ENCODE assay signal across 34 cellular contexts in the genomic region with DNA sequence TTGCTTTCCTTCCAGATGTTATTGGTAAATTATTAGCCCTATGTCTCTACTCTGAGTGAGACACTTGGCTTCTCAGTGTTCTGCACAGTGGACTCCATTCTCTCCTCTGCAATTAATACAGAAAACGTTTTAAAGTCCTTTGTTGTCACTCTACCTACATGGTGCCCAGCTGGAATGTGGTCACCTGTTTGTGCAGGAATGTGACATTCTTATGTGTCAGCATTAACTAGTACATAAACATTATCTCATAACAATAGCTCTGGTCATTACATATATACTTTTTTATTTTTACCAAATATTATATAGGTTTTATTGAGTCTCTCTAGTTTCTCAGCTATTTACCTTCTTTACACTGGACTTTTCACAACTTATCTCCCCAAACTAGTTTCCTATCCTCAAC.
"Had no signal": no experiment of that assay in that cellular context is flagged by ENCODE, and none has a peak within 500 bp of the region (broad histone marks: within the 10 kb centered on the region; RNA-seq: fewer than 3 reads in every experiment).

No MANE protein-coding gene starts in this region.

- H3K4me1 Mint-ChIP-seq: activated CD4-positive, alpha-beta T cell treated with anti-CD3 and anti-CD28 coated beads, Interleukin-2, amount 10 ng/mL, durations not matched to agents 24 days and 14 days; activated naive CD4-positive, alpha-beta T cell treated with anti-CD3 and anti-CD28 coated beads, Interleukin-2, amount 10 ng/mL, durations not matched to agents 7 days and 5 days had no signal

- ATAC-seq: activated CD8-positive, alpha-beta T cell treated with anti-CD3 and anti-CD28 coated beads for 36 hours; activated naive CD8-positive, alpha-beta T cell treated with anti-CD3 and anti-CD28 coated beads, Interleukin-2, amount 50 U/mL, for 24 hours; PC-3 had no signal

- H3K27me3 Mint-ChIP-seq: activated naive CD4-positive, alpha-beta T cell treated with anti-CD3 and anti-CD28 coated beads, Interleukin-2, amount 10 ng/mL, durations not matched to agents 7 days and 5 days had no signal

- H3K27ac Mint-ChIP-seq: activated CD4-positive, alpha-beta T cell treated with anti-CD3 and anti-CD28 coated beads, Interleukin-2, amount 10 ng/mL, durations not matched to agents 24 days and 14 days; activated CD8-positive, alpha-beta T cell treated with anti-CD3 and anti-CD28 coated beads for 36 hours; activated naive CD4-positive, alpha-beta T cell treated with anti-CD3 and anti-CD28 coated beads, Interleukin-2, amount 10 ng/mL, durations not matched to agents 7 days and 5 days; activated naive CD8-positive, alpha-beta T cell; activated naive CD8-positive, alpha-beta T cell treated with anti-CD3 and anti-CD28 coated beads, Interleukin-2, amount 50 U/mL, for 24 hours; activated T-helper 1 cell treated with anti-CD3 and anti-CD28 coated beads, Interleukin-12 subunit alpha, Interleukin-12 subunit beta, Interleukin-2, Interleukin-4 antibody, amounts not matched to agents 30 ng/mL and 10 ng/mL and 1 ng/mL, durations not matched to agents 14 hours and 24 hours and 36 hours; brain had no signal

- FAIRE-seq: bronchial epithelial cell had no signal

- H3K4me3 ChIP-seq: MG63, Peyer's patch had no signal

- H3K27me3 ChIP-seq: MG63, Peyer's patch had no signal

- H3K36me3 ChIP-seq: MG63, Peyer's patch, WERI-Rb-1 had no signal

- H3K27ac ChIP-seq: Peyer's patch, WERI-Rb-1 had no signal

- H3K36me3 Mint-ChIP-seq: activated naive CD4-positive, alpha-beta T cell treated with anti-CD3 and anti-CD28 coated beads, Interleukin-2, amount 10 ng/mL, durations not matched to agents 7 days and 5 days; activated naive CD8-positive, alpha-beta T cell; brain had no signal

- H3K4me3 Mint-ChIP-seq: activated CD4-positive, alpha-beta T cell treated with anti-CD3 and anti-CD28 coated beads, Interleukin-2, amount 10 ng/mL, durations not matched to agents 24 days and 14 days; activated CD8-positive, alpha-beta T cell treated with anti-CD3 and anti-CD28 coated beads for 36 hours; activated naive CD4-positive, alpha-beta T cell treated with anti-CD3 and anti-CD28 coated beads, Interleukin-2, amount 10 ng/mL, durations not matched to agents 7 days and 5 days; activated naive CD8-positive, alpha-beta T cell; activated naive CD8-positive, alpha-beta T cell treated with anti-CD3 and anti-CD28 coated beads, Interleukin-2, amount 50 U/mL, for 24 hours; activated T-helper 1 cell treated with anti-CD3 and anti-CD28 coated beads, Interleukin-12 subunit alpha, Interleukin-12 subunit beta, Interleukin-2, Interleukin-4 antibody, amounts not matched to agents 30 ng/mL and 10 ng/mL and 1 ng/mL, durations not matched to agents 14 hours and 24 hours and 36 hours; brain had no signal

- H3K9me3 ChIP-seq: MG63, Peyer's patch had no signal

- DNase-seq: activated CD4-positive, alpha-beta T cell treated with anti-CD3 and anti-CD28 coated beads for 1 hour; activated CD4-positive, alpha-beta T cell treated with anti-CD3 and anti-CD28 coated beads, Interleukin-2, amount 10 ng/mL, durations not matched to agents 24 days and 14 days; activated CD4-positive, alpha-beta T cell treated with anti-CD3 and anti-CD28 coated beads, Interleukin-2, amount 50 U/mL, for 4 hours; activated CD4-positive, CD25-positive, alpha-beta regulatory T cell; activated CD8-positive, alpha-beta T cell treated with anti-CD3 and anti-CD28 coated beads for 36 hours; activated naive CD4-positive, alpha-beta T cell treated with anti-CD3 and anti-CD28 coated beads, Interleukin-2, amount 10 ng/mL, durations not matched to agents 7 days and 5 days; activated naive CD8-positive, alpha-beta T cell treated with anti-CD3 and anti-CD28 coated beads, Interleukin-2, amount 50 U/mL, for 24 hours; activated T-cell treated with anti-CD3 and anti-CD28 coated beads, Interleukin-2, amount 50 U/mL, for 1 hour; anterior cingulate cortex; caudate nucleus; cerebellar nuclear complex; Kasumi-1; KG1; MG63; NCI-H1092; NCI-H1436 treated with DMSO at 0.1 percent for 48 hours; NCI-H1694 treated with DMSO at 0.1 percent for 48 hours; NCI-H2029; NCI-H345; NCI-H524 treated with DMSO at 0.1 percent for 48 hours; NK-92 treated with Interleukin-12 subunit alpha and Interleukin-12 subunit beta, amount 100 ng/mL, for 24 hours; PC-3; Peyer's patch; RPMI8226; SHP77 treated with DMSO at 0.1 percent for 48 hours; SW 1271; T-helper 1 cell; T-helper 2 cell; T-helper 9 cell; WERI-Rb-1 had no signal

- H3K9me3 Mint-ChIP-seq: activated CD4-positive, alpha-beta T cell treated with anti-CD3 and anti-CD28 coated beads, Interleukin-2, amount 10 ng/mL, durations not matched to agents 24 days and 14 days; activated CD8-positive, alpha-beta T cell treated with anti-CD3 and anti-CD28 coated beads for 36 hours; activated naive CD4-positive, alpha-beta T cell treated with anti-CD3 and anti-CD28 coated beads, Interleukin-2, amount 10 ng/mL, durations not matched to agents 7 days and 5 days; activated naive CD8-positive, alpha-beta T cell treated with anti-CD3 and anti-CD28 coated beads, Interleukin-2, amount 50 U/mL, for 24 hours; activated T-helper 1 cell treated with anti-CD3 and anti-CD28 coated beads, Interleukin-12 subunit alpha, Interleukin-12 subunit beta, Interleukin-2, Interleukin-4 antibody, amounts not matched to agents 30 ng/mL and 10 ng/mL and 1 ng/mL, durations not matched to agents 14 hours and 24 hours and 36 hours; brain had no signal

- H3K4me1 ChIP-seq: Peyer's patch had no signal
